7 cellular contexts compared by ENCODE assay signal in genomic region chr6:13711726-13712484, GRCh38. TPM values are rescaled to one million over a fixed set of nuclear protein-coding genes. Genes with fewer than 3 reads are reported as not detected.
DNase-seq lines count a peak whose midpoint lies in the region; ATAC-seq, FAIRE-seq and TF ChIP-seq lines count a peak whose summit lies in the region.

TSS of gene RANBP9 (minus strand) at chr6:13711835. CDS start at chr6:13711505, 330 bp downstream.

- peaks cover 43% of the 10 kb centered on the region for H3K79me2 ChIP-seq in hepatocyte

- TF ChIP-seq CTCF in astrocyte of the cerebellum (IDR thresholded peaks at IDR 0.05; ENCODE audit: low read depth, low read length, missing control alignments), result no peak
- TF ChIP-seq CTCF in hepatocyte (IDR thresholded peaks at IDR 0.05; ENCODE audit: poor library complexity), result no peak
- no peak for TF ChIP-seq CTCF in retinal pigment epithelial cell (conservative IDR thresholded peaks at IDR 0.05; ENCODE audit: low read depth, low read length)

- H3K27ac ChIP-seq in hepatocyte, result peak within 1 kb of the TSS; percentile 98

- no peaks in the 10 kb centered on the region for H3K9me3 ChIP-seq in hepatocyte (ENCODE audit: low read depth)

- peaks cover 26% of the 10 kb centered on the region for H4K20me1 ChIP-seq in hepatocyte (ENCODE audit: insufficient read depth, poor library complexity, severe bottlenecking)

- H3K27me3 ChIP-seq in hepatocyte, result no peaks in the 10 kb centered on the region

- under 1% methylated on average over 39 of the region's 102 CpGs for WGBS in hepatocyte (ENCODE audit: low lambda C conversion rate, missing lambda C conversion rate)

- H3K9me2 ChIP-seq in hepatocyte (replicated peaks; ENCODE audit: insufficient read depth), result no peaks in the 10 kb centered on the region

- H2AFZ ChIP-seq in hepatocyte, result peak within 1 kb of the TSS; percentile 92

- in situ Hi-C loops in astrocyte of the cerebellum (cut with HindIII; ENCODE audit: low sequenced_read_pairs), result no loop called here

- peak; percentile 82 for FAIRE-seq in GM18507 (lab: Jason Lieb, UNC)

- peaks cover 15% of the 10 kb centered on the region for H3K4me1 ChIP-seq in hepatocyte (ENCODE audit: insufficient read depth)

- ATAC-seq in HG02943 (IDR thresholded peaks at IDR 0.05; ENCODE audit: low read depth, unreplicated experiment), result peak; percentile 70

- H3K4me3 ChIP-seq in astrocyte of the cerebellum (ENCODE audit: low read depth, low read length) (peak within 1 kb of the TSS; percentile 89), hepatocyte (peak within 1 kb of the TSS; percentile 94), retinal pigment epithelial cell (ENCODE audit: low read length) (peak within 1 kb of the TSS; percentile 71)

- H3K4me2 ChIP-seq in hepatocyte, result peak within 1 kb of the TSS; percentile 86

- DNase-seq in GM18507 (ENCODE audit: extremely low spot score, insufficient read length, low read depth), result peak; percentile 73
- peak; percentile 23 for DNase-seq in NCI-H187 treated with DMSO at 0.1 percent for 48 hours (lab: John Stamatoyannopoulos, UW)
- DNase-seq in T-helper 9 cell, result peak; percentile 75
- peak; percentile 70 for DNase-seq in astrocyte of the cerebellum (ENCODE audit: low read depth)
- DNase-seq in hepatocyte (ENCODE audit: low spot score), result peak; percentile 96
- peak; percentile 67 for DNase-seq in retinal pigment epithelial cell (ENCODE audit: low read depth)

- H3K36me3 ChIP-seq in hepatocyte (replicated peaks; ENCODE audit: insufficient read depth, low read depth), result no peaks in the 10 kb centered on the region

RNA-seq across cellular contexts. Expression of gene RANBP9, which starts in this region (rescaled TPM):
- 28.6 and 36.1 TPM in 2 replicates for total RNA-seq in hepatocyte
- 20.1 and 24.2 TPM in 2 replicates for polyA plus RNA-seq in hepatocyte

Comparison
In these comparisons a context has a peak if more than half of its experiments do, and no peak if none do; other contexts are left out.
1. Peak in every context shown above with its lines: DNase-seq, ATAC-seq, H3K4me3 ChIP-seq and H3K27ac ChIP-seq.
2. DNase-seq: peak in every context shown above with its lines; median percentile 96 in hepatocyte; 75 in T-helper 9 cell; 73 in GM18507; 70 in astrocyte of the cerebellum; 67 in retinal pigment epithelial cell; 23 in NCI-H187 treated with DMSO at 0.1 percent for 48 hours.